In genomic region chr13:74135306-74136088, GRCh38 we compare ENCODE assay signal across 8 cellular contexts. TPM values are rescaled to one million over a fixed set of nuclear protein-coding genes. Genes with fewer than 3 reads are reported as not detected.
DNase-seq lines count a peak whose midpoint lies in the region; ATAC-seq and TF ChIP-seq lines count a peak whose summit lies in the region.

No MANE protein-coding gene starts in this region.

- ATAC-seq in GM19455 (IDR thresholded peaks at IDR 0.05; ENCODE audit: unreplicated experiment) (peak; percentile 47), HG03558 (IDR thresholded peaks at IDR 0.05; ENCODE audit: extremely low read depth, unreplicated experiment) (peak; percentile 28)

- H2AFZ ChIP-seq in OCI-LY7 (ENCODE audit: low read length) = peak overlapping the region; percentile 85; the same call in 1 of the 2 replicates
- peak overlapping the region; percentile 61 for H2AFZ ChIP-seq in neural cell (ENCODE audit: low read depth, low read length)

- TF ChIP-seq RAD21 in neural cell (conservative IDR thresholded peaks at IDR 0.05) = peak; percentile 41

- no peaks in the 10 kb centered on the region for H3K9me3 ChIP-seq in OCI-LY7 (ENCODE audit: low read length)
- H3K9me3 ChIP-seq in neural cell (ENCODE audit: low read length) = no peaks in the 10 kb centered on the region

- POLR2A ChIA-PET in OCI-LY7 (lab: Charles Lee) = interaction anchor here (0.7 to 3.5 kb wide), 4 partner anchors 12 to 172 kb away, joined by 3 to 15 read pairs (median 6); no protein-coding TSS in a partner anchor

- TF ChIP-seq EP300 in neural cell (conservative IDR thresholded peaks at IDR 0.05; ENCODE audit: poor library complexity, severe bottlenecking) = no peak

- H3K79me2 ChIP-seq in OCI-LY7 (ENCODE audit: insufficient read depth, low read depth, low read length) = peaks cover 32% of the 10 kb centered on the region
- H3K79me2 ChIP-seq in neural cell (replicated peaks; ENCODE audit: insufficient read depth, low read length) = peaks cover 25% of the 10 kb centered on the region

- TF ChIP-seq CTCF in OCI-LY7 (conservative IDR thresholded peaks at IDR 0.05; ENCODE audit: low read length) (0 out of 2 replicates have a peak, but pooled peaks have one; percentile 1), fibroblast of the aortic adventitia (IDR thresholded peaks at IDR 0.05; ENCODE audit: insufficient read depth, low read length) (no peak), neural cell (IDR thresholded peaks at IDR 0.05; ENCODE audit: poor library complexity, severe bottlenecking) (no peak)

- no peaks in the 10 kb centered on the region for H3K36me3 ChIP-seq in OCI-LY7 (ENCODE audit: insufficient read depth, low read length)
- no peaks in the 10 kb centered on the region for H3K36me3 ChIP-seq in neural cell (ENCODE audit: insufficient read depth, low read length)

- H3K4me3 ChIP-seq in OCI-LY7 (ENCODE audit: low read depth, low read length, poor library complexity, severe bottlenecking) = peak overlapping the region; percentile 86
- H3K4me3 ChIP-seq in fibroblast of the aortic adventitia (ENCODE audit: low read depth, low read length) = peak overlapping the region; percentile 95
- H3K4me3 ChIP-seq in neural cell (ENCODE audit: low read length) = peak overlapping the region; percentile 76

- BruUV-seq in OCI-LY7 (replicated peaks; lab: Mats Ljungman, UMichigan) = no TSS peak

- H4K20me1 ChIP-seq in OCI-LY7 (ENCODE audit: insufficient read depth, low read length) (peaks cover 16% of the 10 kb centered on the region; the same call in 1 of the 2 replicates), neural cell (ENCODE audit: insufficient read depth) (no peaks in the 10 kb centered on the region)

- H3K9ac ChIP-seq in neural cell (ENCODE audit: low read length) = peak overlapping the region; percentile 98

- peaks cover 6% of the 10 kb centered on the region for H3F3A ChIP-seq in neural cell (ENCODE audit: insufficient read depth, low read length, poor library complexity, severe bottlenecking)

- H3K27ac ChIP-seq in OCI-LY7 (ENCODE audit: low read depth, low read length, poor library complexity, severe bottlenecking) (peak overlapping the region; percentile 90), neural cell (ENCODE audit: low read length) (peak overlapping the region; percentile 98), temporal lobe (ENCODE audit: low read depth, low read length) (peak overlapping the region; percentile 82)

- in situ Hi-C loops in Caki2 (cut with HindIII; ENCODE audit: low pct_unique_long_range_greater_than_20kb, low sequenced_read_pairs) = no loop called here

- no peaks in the 10 kb centered on the region for H3K27me3 ChIP-seq in neural cell (ENCODE audit: insufficient read depth, low read depth, low read length)

- H3K4me1 ChIP-seq in OCI-LY7 (ENCODE audit: insufficient read depth, low read length, poor library complexity, severe bottlenecking) = peaks cover 20% of the 10 kb centered on the region

- DNase-seq in Caki2 (ENCODE audit: low read depth) (peak; percentile 73), OCI-LY7 (ENCODE audit: low spot score) (peak; percentile 84), fibroblast of the aortic adventitia (ENCODE audit: low read depth) (peak; percentile 58)
- peak; percentile 17 to 42 for DNase-seq in activated T-helper 1 cell treated with anti-CD3 and anti-CD28 coated beads, Interleukin-2, amount 50 U/mL, for 16 hours (ENCODE audit: low read depth in 1 of 2, low spot score in 1 of 2)

- H3K4me2 ChIP-seq in OCI-LY7 (ENCODE audit: low read length) (peak overlapping the region; percentile 100), neural cell (ENCODE audit: low read length) (peak overlapping the region; percentile 95)

- CTCF ChIA-PET in OCI-LY7 (lab: Charles Lee; ENCODE audit: unreplicated experiment) = no interaction called here

- no peaks in the 10 kb centered on the region for H3K9me2 ChIP-seq in OCI-LY7 (ENCODE audit: insufficient read depth, low read length)
- H3K9me2 ChIP-seq in neural cell (ENCODE audit: insufficient read depth, low read length) = no peaks in the 10 kb centered on the region

- intact Hi-C loops in OCI-LY7 (cut with micrococcal nuclease; ENCODE audit: unreplicated experiment) = loop anchor here (1.0 to 2.0 kb wide), 4 partner anchors 73 to 300 kb away; no protein-coding TSS in a partner anchor

TF ChIP-seq in neural cell, 6 proteins besides CTCF, POLR2A, EP300 and RAD21:
- TF ChIP-seq EZH2 (IDR thresholded peaks at IDR 0.05; ENCODE audit: borderline replicate concordance, insufficient read depth, low read length, poor library complexity, severe bottlenecking) (no peak), POLR2AphosphoS5 (IDR thresholded peaks at IDR 0.05) (peak; percentile 57)
- TF ChIP-seq, protein P1, sequence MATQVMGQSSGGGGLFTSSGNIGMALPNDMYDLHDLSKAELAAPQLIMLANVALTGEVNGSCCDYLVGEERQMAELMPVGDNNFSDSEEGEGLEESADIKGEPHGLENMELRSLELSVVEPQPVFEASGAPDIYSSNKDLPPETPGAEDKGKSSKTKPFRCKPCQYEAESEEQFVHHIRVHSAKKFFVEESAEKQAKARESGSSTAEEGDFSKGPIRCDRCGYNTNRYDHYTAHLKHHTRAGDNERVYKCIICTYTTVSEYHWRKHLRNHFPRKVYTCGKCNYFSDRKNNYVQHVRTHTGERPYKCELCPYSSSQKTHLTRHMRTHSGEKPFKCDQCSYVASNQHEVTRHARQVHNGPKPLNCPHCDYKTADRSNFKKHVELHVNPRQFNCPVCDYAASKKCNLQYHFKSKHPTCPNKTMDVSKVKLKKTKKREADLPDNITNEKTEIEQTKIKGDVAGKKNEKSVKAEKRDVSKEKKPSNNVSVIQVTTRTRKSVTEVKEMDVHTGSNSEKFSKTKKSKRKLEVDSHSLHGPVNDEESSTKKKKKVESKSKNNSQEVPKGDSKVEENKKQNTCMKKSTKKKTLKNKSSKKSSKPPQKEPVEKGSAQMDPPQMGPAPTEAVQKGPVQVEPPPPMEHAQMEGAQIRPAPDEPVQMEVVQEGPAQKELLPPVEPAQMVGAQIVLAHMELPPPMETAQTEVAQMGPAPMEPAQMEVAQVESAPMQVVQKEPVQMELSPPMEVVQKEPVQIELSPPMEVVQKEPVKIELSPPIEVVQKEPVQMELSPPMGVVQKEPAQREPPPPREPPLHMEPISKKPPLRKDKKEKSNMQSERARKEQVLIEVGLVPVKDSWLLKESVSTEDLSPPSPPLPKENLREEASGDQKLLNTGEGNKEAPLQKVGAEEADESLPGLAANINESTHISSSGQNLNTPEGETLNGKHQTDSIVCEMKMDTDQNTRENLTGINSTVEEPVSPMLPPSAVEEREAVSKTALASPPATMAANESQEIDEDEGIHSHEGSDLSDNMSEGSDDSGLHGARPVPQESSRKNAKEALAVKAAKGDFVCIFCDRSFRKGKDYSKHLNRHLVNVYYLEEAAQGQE (IDR thresholded peaks at IDR 0.05; ENCODE audit: borderline replicate concordance) = peak; percentile 16

RNA-seq across cellular contexts. Expression of gene KLF12, which starts 1.3 kb away (rescaled TPM):
- 1.1 and 5.1 TPM in 2 replicates for total RNA-seq in Caki2 (2014; rRNA removed; shearing (Covaris generic); ENCODE audit: low replicate concordance)
- 13.3 and 14.3 TPM in 2 replicates for total RNA-seq in OCI-LY7 (2014; rRNA removed; shearing (Covaris generic))
- total RNA-seq in OCI-LY7 (2022) (40.1 and 41.9 TPM in 2 replicates), fibroblast of the aortic adventitia (ENCODE audit: low replicate concordance) (10.6 and 28.7 TPM in 2 replicates), temporal lobe (62.4 TPM)
- polyA plus RNA-seq in neural cell = 51.9 and 53.5 TPM in 2 replicates
- polyA minus RNA-seq in neural cell = 154 and 189 TPM in 2 replicates

Comparison
In these comparisons a context has a peak if more than half of its experiments do, and no peak if none do; other contexts are left out.
1. Peak in every context shown above with its lines: DNase-seq, ATAC-seq, H3K4me3 ChIP-seq and H3K27ac ChIP-seq.
2. DNase-seq: peak in every context shown above with its lines; median percentile 84 in OCI-LY7; 73 in Caki2; 58 in fibroblast of the aortic adventitia; 30 in activated T-helper 1 cell treated with anti-CD3 and anti-CD28 coated beads, Interleukin-2, amount 50 U/mL, for 16 hours.